In the genomic region with DNA sequence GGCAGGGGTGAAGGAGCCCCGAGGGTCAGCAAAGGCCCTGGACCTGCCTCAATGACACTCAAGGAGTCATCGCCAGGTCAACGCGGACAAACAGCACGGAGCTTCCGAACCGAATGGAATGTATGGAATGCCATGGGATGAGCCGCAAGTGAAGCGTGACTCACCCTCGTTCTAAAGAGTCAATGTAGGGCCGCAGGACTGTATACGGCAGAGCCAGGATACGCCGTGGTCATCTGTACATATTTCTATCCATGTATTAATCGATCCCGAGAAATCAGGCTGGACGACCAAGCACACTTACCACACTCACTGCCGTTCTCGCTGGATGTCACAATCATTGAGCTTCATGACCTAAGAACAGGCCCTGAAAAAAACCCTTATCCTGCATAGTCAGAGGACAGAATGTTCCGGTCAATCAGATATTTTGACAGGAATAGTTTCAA, we compare ENCODE assay signal across 11 cellular contexts. TPM values are rescaled to one million over a fixed set of nuclear protein-coding genes. Genes with fewer than 3 reads are reported as not detected.
DNase-seq lines count a peak whose midpoint lies in the region; ATAC-seq and TF ChIP-seq lines count a peak whose summit lies in the region.
"Had no signal": no experiment of that assay in that cellular context is flagged by ENCODE, and none has a peak within 500 bp of the region (broad histone marks: within the 10 kb centered on the region; RNA-seq: fewer than 3 reads in every experiment).

No MANE protein-coding gene starts in this region.

- ATAC-seq in omental fat pad (ENCODE audit: low FRiP score): peak; percentile 52
- ATAC-seq in esophagus mucosa: no peak
- ATAC-seq: left lobe of liver had no signal

- H3K27ac ChIP-seq in RWPE1: peak overlapping the region; percentile 32; the same call in 1 of the 2 replicates

- CTCF ChIA-PET in RWPE1 (lab: Yijun Ruan, JAX): interaction anchor here (0.7 kb wide), 1 partner anchor 516 kb away, joined by 3 read pairs; no protein-coding TSS in a partner anchor

- peak overlapping the region; percentile 3 for H3K4me3 ChIP-seq in fibroblast of pulmonary artery (replicated peaks; ENCODE audit: low read depth, low read length)

- POLR2A ChIA-PET in RWPE1 (lab: Yijun Ruan, JAX; ENCODE audit: low non-redundant PET): interaction anchor here (1.5 kb wide), 1 partner anchor 78 kb away, joined by 4 read pairs; a partner anchor contains a TSS

- DNase-seq in ELF-1 (ENCODE audit: low read depth, low spot score): peak; percentile 94
- DNase-seq in RWPE1 (ENCODE audit: low spot score): peak; percentile 89
- peak; percentile 90 for DNase-seq in fibroblast of pulmonary artery (ENCODE audit: low read depth)
- no peak for DNase-seq in omental fat pad (ENCODE audit: low spot score)
- no peak for DNase-seq in NCI-H2029 treated with DMSO at 0.1 percent for 48 hours (lab: John Stamatoyannopoulos, UW)
- DNase-seq in OCI-M1 (lab: John Stamatoyannopoulos, UW): no peak
- DNase-seq in NCI-H2171 treated with DMSO at 0.1 percent for 48 hours (lab: John Stamatoyannopoulos, UW): no peak
- DNase-seq: central memory CD4-positive, alpha-beta T cell; substantia nigra had no signal

- TF ChIP-seq CTCF in RWPE1 (conservative IDR thresholded peaks at IDR 0.05; ENCODE audit: low read depth) (no peak), fibroblast of pulmonary artery (IDR thresholded peaks at IDR 0.05; ENCODE audit: low read length, missing control alignments) (no peak), omental fat pad (IDR thresholded peaks at IDR 0.05) (no peak)

RNA-seq across cellular contexts. Expression of a gene that starts 4.3 kb away (rescaled TPM):
- 10 to 100 TPM; 18.6 to 50.1 (median 26.7) TPM for total RNA-seq in omental fat pad
- 21.7 TPM for total RNA-seq in esophagus mucosa

RNA-seq across cellular contexts. Expression of a gene that starts 44.7 kb away (rescaled TPM):
- total RNA-seq in omental fat pad (100 to 1,000 TPM; 116 to 251 (median 122) TPM), esophagus mucosa (119 TPM)

Comparison
In these comparisons a context has a peak if more than half of its experiments do, and no peak if none do; other contexts are left out.
1. DNase-seq: peak in ELF-1 (single experiment), RWPE1 (single experiment) and fibroblast of pulmonary artery (single experiment); none in omental fat pad (single experiment), NCI-H2029 treated with DMSO at 0.1 percent for 48 hours (single experiment), OCI-M1 (single experiment) and NCI-H2171 treated with DMSO at 0.1 percent for 48 hours (single experiment).